In the genomic region with DNA sequence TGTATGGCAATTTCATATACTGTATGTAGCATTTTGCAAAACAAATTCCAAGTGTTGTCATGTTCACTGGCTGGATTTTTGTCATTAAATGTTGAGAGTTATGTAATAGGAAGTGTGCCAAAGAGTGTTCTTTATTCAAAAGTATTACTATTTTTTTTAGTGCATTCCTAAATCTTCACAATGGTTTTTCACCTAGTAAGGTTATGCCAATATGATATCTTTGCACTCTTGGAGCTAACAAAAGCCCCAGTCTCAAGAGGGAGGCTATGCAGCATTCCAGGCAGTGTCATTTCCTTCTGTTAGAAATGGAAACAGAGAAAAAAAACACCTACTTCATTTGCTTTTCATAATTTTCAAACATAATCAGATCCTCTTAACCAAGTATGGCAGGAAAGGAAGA, we compare ENCODE assay signal across 14 cellular contexts. TPM values are rescaled to one million over a fixed set of nuclear protein-coding genes. Genes with fewer than 3 reads are reported as not detected.
DNase-seq lines count a peak whose midpoint lies in the region; TF ChIP-seq lines count a peak whose summit lies in the region.
"Had no signal": no experiment of that assay in that cellular context is flagged by ENCODE, and none has a peak within 500 bp of the region (broad histone marks: within the 10 kb centered on the region; RNA-seq: fewer than 3 reads in every experiment).

No MANE protein-coding gene starts in this region.

- H3K9me3 ChIP-seq in adipocyte (ENCODE audit: control insufficient read depth, low read length) (no peaks in the 10 kb centered on the region), skeletal muscle satellite cell (replicated peaks; ENCODE audit: low read length) (no peaks in the 10 kb centered on the region)

- TF ChIP-seq CTCF in AG10803 (conservative IDR thresholded peaks at IDR 0.05; ENCODE audit: low read length) (no peak), fibroblast of pulmonary artery (IDR thresholded peaks at IDR 0.05; ENCODE audit: low read length, missing control alignments) (no peak)

- H3K36me3 ChIP-seq in adipocyte (ENCODE audit: control insufficient read depth, insufficient read depth, low read length, severe bottlenecking) (no peaks in the 10 kb centered on the region), skeletal muscle satellite cell (ENCODE audit: insufficient read depth, low read length) (no peaks in the 10 kb centered on the region)

- H3K27me3 ChIP-seq in adipocyte (replicated peaks; ENCODE audit: control insufficient read depth, insufficient read depth, low read length): no peaks in the 10 kb centered on the region
- H3K27me3 ChIP-seq in skeletal muscle satellite cell (ENCODE audit: control insufficient read depth, insufficient read depth, low read length): no peaks in the 10 kb centered on the region

- DNase-seq in AG10803 (ENCODE audit: low read depth) (peak; percentile 37), adipocyte (ENCODE audit: low read depth) (peak; percentile 39), fibroblast of pulmonary artery (ENCODE audit: low read depth) (peak; percentile 60), foreskin melanocyte (no peak), cerebellar nuclear complex (lab: John Stamatoyannopoulos, UW) (no peak), globus pallidus (ENCODE audit: low spot score) (no peak)
- no peak for DNase-seq in activated naive CD4-positive, alpha-beta T cell (lab: John Stamatoyannopoulos, UW)
- DNase-seq: activated CD4-positive, CD25-positive, alpha-beta regulatory T cell treated with anti-CD3 and anti-CD28 coated beads, Interleukin-2, amount 50 U/mL, for 72 hours; activated naive CD4-positive, alpha-beta T cell treated with anti-CD3 and anti-CD28 coated beads, Interleukin-2, amount 50 U/mL, for 16 hours; hippocampal formation; NCI-H2107; NCI-H774; stimulated activated CD4-positive, alpha-beta T cell treated with anti-CD3 and anti-CD28 coated beads, Interleukin-1b, Interleukin-23, amount 100 ng/mL, for 48 hours had no signal

- peaks cover 42% of the 10 kb centered on the region for H3K4me1 ChIP-seq in adipocyte (ENCODE audit: control insufficient read depth, insufficient read depth, low read length)
- H3K4me1 ChIP-seq in skeletal muscle satellite cell (ENCODE audit: control insufficient read depth, insufficient read depth, low read length): peaks cover 36% of the 10 kb centered on the region

- peak overlapping the region; percentile 75 for H3K9ac ChIP-seq in adipocyte (ENCODE audit: low read length)
- H3K9ac ChIP-seq in skeletal muscle satellite cell (ENCODE audit: low read depth, low read length): peak overlapping the region; percentile 33

- H3K4me3 ChIP-seq in AG10803 (ENCODE audit: low read length): no peak overlapping the region
- peak overlapping the region; percentile 37 for H3K4me3 ChIP-seq in adipocyte (ENCODE audit: low read length)
- no peak overlapping the region for H3K4me3 ChIP-seq in fibroblast of pulmonary artery (replicated peaks; ENCODE audit: low read depth, low read length)
- no peak overlapping the region for H3K4me3 ChIP-seq in skeletal muscle satellite cell (ENCODE audit: low read length)

- H3K4me2 ChIP-seq in skeletal muscle satellite cell (ENCODE audit: low read length): peak overlapping the region; percentile 47

RNA-seq across cellular contexts. Expression of gene SSBP2, which starts 5.1 kb away (rescaled TPM):
- 13.5 and 19.3 TPM in 2 replicates for total RNA-seq in skeletal muscle satellite cell (2012; rRNA removed)

Comparison
In these comparisons a context has a peak if more than half of its experiments do, and no peak if none do; other contexts are left out.
1. DNase-seq: peak in AG10803 (single experiment), adipocyte (single experiment) and fibroblast of pulmonary artery (single experiment); none in foreskin melanocyte (single experiment), cerebellar nuclear complex (0 of 2), globus pallidus (single experiment) and activated naive CD4-positive, alpha-beta T cell (0 of 4).